Comparison of ENCODE assay signal across 15 cellular contexts in the genomic region with DNA sequence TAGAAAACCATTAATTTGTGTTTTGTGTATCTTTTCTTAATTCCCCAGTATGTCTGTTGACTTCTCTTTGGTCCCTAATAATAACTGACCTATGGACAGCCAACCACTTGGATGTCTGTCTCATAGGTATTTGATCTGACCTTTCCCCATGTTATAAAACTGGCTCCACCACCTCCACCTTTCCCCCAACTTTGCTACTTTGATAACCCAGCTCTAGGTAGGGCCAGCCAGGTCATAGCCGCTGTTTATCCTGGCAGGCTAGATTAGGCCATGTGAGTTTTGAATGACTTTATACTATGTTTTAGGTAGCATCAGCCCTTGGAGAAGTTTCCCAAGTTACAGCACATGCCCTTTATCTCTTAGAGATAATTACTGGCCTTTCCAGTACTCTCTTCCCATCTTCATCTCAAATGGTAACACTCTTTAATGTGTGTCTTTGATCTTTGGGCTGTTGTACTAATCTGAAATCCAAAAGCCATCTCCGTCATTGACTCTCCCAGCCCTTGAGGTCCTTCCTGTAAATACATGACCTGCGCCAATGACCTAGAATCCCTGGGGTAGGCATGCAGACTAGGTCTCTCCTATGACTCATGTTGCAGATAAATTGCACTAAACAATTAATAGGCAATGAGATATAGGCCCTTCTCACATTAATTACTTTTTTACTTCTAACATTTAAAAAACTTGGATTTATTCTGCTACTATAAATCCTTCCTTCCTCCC.
DNase-seq lines count a peak whose midpoint lies in the region; ATAC-seq and TF ChIP-seq lines count a peak whose summit lies in the region.
"Had no signal": no experiment of that assay in that cellular context is flagged by ENCODE, and none has a peak within 500 bp of the region (broad histone marks: within the 10 kb centered on the region; RNA-seq: fewer than 3 reads in every experiment).

No MANE protein-coding gene starts in this region.

- ATAC-seq in heart right ventricle (peak in 1 of 8 donors; percentile 28), left ventricle myocardium superior (no peak), right lobe of liver (peak; percentile 85 to 91 (median 87))
- ATAC-seq: GM12878, HCT116 had no signal

- DNase-seq in heart right ventricle (no peak), left ventricle myocardium superior (no peak), Caco-2 (peak; percentile 59 to 85), right lobe of liver (peak; percentile 38 to 78 (median 63)), type B pancreatic cell (ENCODE audit: extremely low spot score, unreplicated experiment) (no peak), coronary artery (ENCODE audit: low spot score) (no peak), esophagus muscularis mucosa (ENCODE audit: extremely low spot score) (no peak)
- DNase-seq: 8988T; ACHN; CD4-positive, CD25-positive, alpha-beta regulatory T cell; DMS79; IMR-90 had no signal

- peak overlapping the region in 8 of 10 donors; percentile 33 to 73 (median 44) for H3K27ac ChIP-seq in heart right ventricle
- peak overlapping the region; percentile 10 to 38 (median 21) for H3K27ac ChIP-seq in right lobe of liver
- no peak overlapping the region for H3K27ac ChIP-seq in coronary artery
- no peak overlapping the region for H3K27ac ChIP-seq in esophagus muscularis mucosa (replicated peaks in 1 of 4)
- H3K27ac ChIP-seq: BLaER1 treated with 17β-estradiol and CSF1 and Interleukin-3, amounts not matched to agents 10 nM and 100 nM had no signal

- H3K4me3 ChIP-seq in heart right ventricle = no peak overlapping the region
- no peak overlapping the region for H3K4me3 ChIP-seq in Caco-2 (ENCODE audit: low read depth, low read length)
- H3K4me3 ChIP-seq in right lobe of liver = no peak overlapping the region
- H3K4me3 ChIP-seq in coronary artery = no peak overlapping the region
- H3K4me3 ChIP-seq in esophagus muscularis mucosa = no peak overlapping the region
- H3K4me3 ChIP-seq: BLaER1 treated with 17β-estradiol and CSF1 and Interleukin-3, amounts not matched to agents 10 nM and 100 nM; GM12878 had no signal

- 77 to 83% methylated on average over 3 of the region's 3 CpGs for WGBS in heart right ventricle, 2 donors
- WGBS in right lobe of liver (ENCODE audit: insufficient coverage, low coverage, low lambda C conversion rate, missing lambda C conversion rate) = 32% methylated on average over 3 of the region's 3 CpGs
- WGBS in esophagus muscularis mucosa = 96% methylated on average over 3 of the region's 3 CpGs

- POLR2A ChIA-PET in Caco-2 (lab: Charles Lee) = interaction anchor here (0.5 to 1.4 kb wide), 3 partner anchors 10 to 42 kb away, joined by 3 to 5 read pairs (median 3); no protein-coding TSS in a partner anchor

- H3K36me3 Mint-ChIP-seq in Caco-2 (ENCODE audit: insufficient read depth, unreplicated experiment) (peaks cover 6% of the 10 kb centered on the region), type B pancreatic cell (no peaks in the 10 kb centered on the region)

- no peak for TF ChIP-seq EP300 in esophagus muscularis mucosa (IDR thresholded peaks at IDR 0.05)

- H3K4me1 ChIP-seq in heart right ventricle (peaks cover 10 to 94% (median 70%) of the 10 kb centered on the region in 9 donors), Caco-2 (peaks cover 69% of the 10 kb centered on the region), right lobe of liver (peaks cover 0 to 28% (median 6%) of the 10 kb centered on the region in 4 donors), esophagus muscularis mucosa (peaks cover 47 to 76% (median 55%) of the 10 kb centered on the region in 4 donors)

- H3K27me3 Mint-ChIP-seq in Caco-2 (ENCODE audit: insufficient read depth, unreplicated experiment) (no peaks in the 10 kb centered on the region), type B pancreatic cell (no peaks in the 10 kb centered on the region)
- H3K27me3 Mint-ChIP-seq: CD4-positive, CD25-positive, alpha-beta regulatory T cell had no signal

- BruUV-seq in Caco-2 (replicated peaks; lab: Mats Ljungman, UMichigan) = no TSS peak

- CTCF ChIA-PET in Caco-2 (lab: Charles Lee) = no interaction called here

- TF ChIP-seq CTCF in heart right ventricle (IDR thresholded peaks at IDR 0.05) (no peak), Caco-2 (IDR thresholded peaks at IDR 0.05; ENCODE audit: insufficient read depth in 1 of 2, low read depth in 1 of 2, low read length in 1 of 2, severe bottlenecking in 1 of 2, unreplicated experiment in 1 of 2) (no peak), right lobe of liver (IDR thresholded peaks at IDR 0.05) (no peak), type B pancreatic cell (conservative IDR thresholded peaks at IDR 0.05) (no peak), coronary artery (IDR thresholded peaks at IDR 0.05) (no peak), esophagus muscularis mucosa (IDR thresholded peaks at IDR 0.05) (no peak)

- H3K36me3 ChIP-seq in heart right ventricle (no peaks in the 10 kb centered on the region), Caco-2 (ENCODE audit: control insufficient read depth, insufficient read depth, low read length) (no peaks in the 10 kb centered on the region), right lobe of liver (no peaks in the 10 kb centered on the region), esophagus muscularis mucosa (no peaks in the 10 kb centered on the region)
- H3K36me3 ChIP-seq: BLaER1 treated with 17β-estradiol and CSF1 and Interleukin-3, amounts not matched to agents 10 nM and 100 nM had no signal

- TF ChIP-seq POLR2A in right lobe of liver (IDR thresholded peaks at IDR 0.05) (no peak), esophagus muscularis mucosa (IDR thresholded peaks at IDR 0.05; ENCODE audit: low read depth) (no peak)

- H3K27ac Mint-ChIP-seq in Caco-2 (ENCODE audit: unreplicated experiment) (peak overlapping the region; percentile 61), type B pancreatic cell (peak overlapping the region; percentile 3)
- H3K27ac Mint-ChIP-seq: CD4-positive, CD25-positive, alpha-beta regulatory T cell had no signal

- intact Hi-C loops in heart right ventricle (cut with DNase I) = loop anchor here in 2 of 10 donors (5.0 kb wide), 1 partner anchor 37 kb away; no protein-coding TSS in a partner anchor
- intact Hi-C loops in left ventricle myocardium superior (cut with micrococcal nuclease) = no loop called here
- intact Hi-C loops in Caco-2 (cut with micrococcal nuclease; ENCODE audit: unreplicated experiment) = loop anchor here (1.0 kb wide), 1 partner anchor 7 kb away; no protein-coding TSS in a partner anchor
- intact Hi-C loops in right lobe of liver (cut with DNase I) = no loop called here
- intact Hi-C loops in esophagus muscularis mucosa (cut with DNase I) = loop anchor here (5.0 kb wide), 1 partner anchor 37 kb away; no protein-coding TSS in a partner anchor

- H3K4me1 Mint-ChIP-seq in Caco-2 (ENCODE audit: low read depth, unreplicated experiment) (peaks cover 71% of the 10 kb centered on the region), type B pancreatic cell (ENCODE audit: unreplicated experiment) (peaks cover 18% of the 10 kb centered on the region)

- H3K27me3 ChIP-seq in heart right ventricle = no peaks in the 10 kb centered on the region
- no peaks in the 10 kb centered on the region for H3K27me3 ChIP-seq in Caco-2 (replicated peaks; ENCODE audit: control insufficient read depth, insufficient read depth, low read length)
- no peaks in the 10 kb centered on the region for H3K27me3 ChIP-seq in right lobe of liver
- no peaks in the 10 kb centered on the region for H3K27me3 ChIP-seq in esophagus muscularis mucosa
- H3K27me3 ChIP-seq: BLaER1 treated with 17β-estradiol and CSF1 and Interleukin-3, amounts not matched to agents 10 nM and 100 nM had no signal

- no peaks in the 10 kb centered on the region for H3K9me3 Mint-ChIP-seq in Caco-2 (ENCODE audit: unreplicated experiment)
- H3K9me3 Mint-ChIP-seq in type B pancreatic cell = peaks cover 6% of the 10 kb centered on the region
- H3K9me3 Mint-ChIP-seq: CD4-positive, CD25-positive, alpha-beta regulatory T cell had no signal

- H3K4me3 Mint-ChIP-seq in Caco-2 (ENCODE audit: unreplicated experiment) = peak overlapping the region; percentile 37
- H3K4me3 Mint-ChIP-seq in type B pancreatic cell = no peak overlapping the region
- H3K4me3 Mint-ChIP-seq: CD4-positive, CD25-positive, alpha-beta regulatory T cell had no signal

- H3K9me3 ChIP-seq in heart right ventricle (no peaks in the 10 kb centered on the region), Caco-2 (no peaks in the 10 kb centered on the region), right lobe of liver (no peaks in the 10 kb centered on the region), esophagus muscularis mucosa (no peaks in the 10 kb centered on the region)

Comparison
In these comparisons a context has a peak if more than half of its experiments do, and no peak if none do; other contexts are left out.
1. DNase-seq: peak in Caco-2 (2 of 2) and right lobe of liver (3 of 3); none in heart right ventricle (0 of 2), left ventricle myocardium superior (single experiment), type B pancreatic cell (single experiment), coronary artery (single experiment) and esophagus muscularis mucosa (single experiment).
2. H3K27ac ChIP-seq: peak in heart right ventricle (8 of 10) and right lobe of liver (3 of 3); none in coronary artery (0 of 2) and esophagus muscularis mucosa (0 of 4).
3. intact Hi-C loops: an anchor here in Caco-2 (1.0 kb wide) and esophagus muscularis mucosa (5.0 kb wide); none called in left ventricle myocardium superior and right lobe of liver.